8 cellular contexts compared by ENCODE assay signal in the genomic region with DNA sequence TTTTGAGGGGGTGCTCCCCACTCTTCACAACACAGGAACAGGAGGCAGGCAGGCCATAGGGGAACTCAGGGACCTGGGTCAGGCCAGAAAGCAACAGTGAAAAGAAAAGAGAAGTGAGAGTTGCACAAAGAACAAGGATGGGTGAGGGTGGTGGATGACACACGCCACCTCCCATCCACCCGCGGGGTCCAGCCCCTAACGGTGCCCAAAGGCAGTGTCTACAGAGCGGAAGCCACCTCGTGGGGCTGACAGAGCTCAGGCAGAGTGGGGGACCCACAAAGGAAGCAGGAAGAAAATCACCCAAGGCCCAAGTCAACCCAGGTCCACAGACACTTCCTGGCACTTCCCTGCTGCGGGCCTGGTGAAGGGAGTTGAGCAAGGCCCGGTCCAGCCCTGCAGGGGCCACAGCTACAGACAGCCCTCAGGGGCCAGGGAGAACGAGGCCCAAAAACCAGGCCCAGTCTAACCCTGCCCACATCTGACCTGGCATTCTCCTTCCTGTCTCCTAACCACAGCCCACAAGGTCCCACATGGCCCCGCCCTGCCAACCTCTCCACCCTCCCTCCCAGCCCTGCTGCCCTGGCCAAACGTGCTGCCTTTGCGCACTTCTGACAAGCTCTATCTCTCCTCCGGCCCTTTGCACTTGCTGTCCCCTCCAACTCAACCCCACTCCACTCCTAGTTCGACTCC. TPM values are rescaled to one million over a fixed set of nuclear protein-coding genes. Genes with fewer than 3 reads are reported as not detected.
DNase-seq lines count a peak whose midpoint lies in the region; ATAC-seq and TF ChIP-seq lines count a peak whose summit lies in the region.

No MANE protein-coding gene starts in this region.

- H4K20me1 ChIP-seq in mammary epithelial cell (ENCODE audit: insufficient read depth, low read length), result no peaks in the 10 kb centered on the region

- H3K79me1 ChIP-seq in trophoblast cell (ENCODE audit: low read length), result no peaks in the 10 kb centered on the region

- H3K9me3 Mint-ChIP-seq in MCF 10A (ENCODE audit: unreplicated experiment), result no peaks in the 10 kb centered on the region
- peaks cover under 1% of the 10 kb centered on the region for H3K9me3 Mint-ChIP-seq in activated naive CD8-positive, alpha-beta T cell treated with anti-CD3 and anti-CD28 coated beads for 36 hours

- no peaks in the 10 kb centered on the region for H3K9me3 ChIP-seq in mammary epithelial cell (replicated peaks; ENCODE audit: insufficient read depth, low read length)
- H3K9me3 ChIP-seq in trophoblast cell (ENCODE audit: insufficient read depth, low read depth, low read length), result no peaks in the 10 kb centered on the region

- TF ChIP-seq CTCF in MCF 10A (IDR thresholded peaks at IDR 0.05; ENCODE audit: unreplicated experiment), result no peak
- no peak for TF ChIP-seq CTCF in mammary epithelial cell (conservative IDR thresholded peaks at IDR 0.05 in 1 of 2, IDR thresholded peaks at IDR 0.05 in 1 of 2; ENCODE audit: extremely low read depth in 1 of 2, insufficient read depth in 1 of 2, low read depth in 1 of 2, low read length in 2 of 2)

- H3K23ac ChIP-seq in trophoblast cell (ENCODE audit: low read length), result no peak overlapping the region

- no peak overlapping the region for H2BK120ac ChIP-seq in trophoblast cell (ENCODE audit: insufficient read depth, low read length, poor library complexity)

- H3K27me3 ChIP-seq in mammary epithelial cell (ENCODE audit: insufficient read depth, low read length) (peaks cover 2% of the 10 kb centered on the region), trophoblast cell (ENCODE audit: insufficient read depth, low read length) (peaks cover 3% of the 10 kb centered on the region)

- H4K12ac ChIP-seq in trophoblast cell (ENCODE audit: low read depth, low read length), result no peak overlapping the region

- H3K14ac ChIP-seq in trophoblast cell (ENCODE audit: low read length), result no peak overlapping the region

- no peak overlapping the region for H3K9ac ChIP-seq in mammary epithelial cell (ENCODE audit: insufficient read depth, low read length)
- no peak overlapping the region for H3K9ac ChIP-seq in trophoblast cell (ENCODE audit: low read length)

- H3K4ac ChIP-seq in trophoblast cell (ENCODE audit: low read depth, low read length), result no peak overlapping the region

- H4K8ac ChIP-seq in trophoblast cell (ENCODE audit: low read depth, low read length), result no peak overlapping the region

- H3K27ac ChIP-seq in mammary epithelial cell (ENCODE audit: insufficient read depth, low read depth, low read length) (no peak overlapping the region), trophoblast cell (ENCODE audit: low read depth, low read length) (no peak overlapping the region)

- H2BK12ac ChIP-seq in trophoblast cell (ENCODE audit: low read length), result no peak overlapping the region

- H3K4me2 ChIP-seq in mammary epithelial cell (ENCODE audit: insufficient read depth, low read depth, low read length), result no peak overlapping the region
- no peak overlapping the region for H3K4me2 ChIP-seq in trophoblast cell (ENCODE audit: low read length)

- H2AFZ ChIP-seq in mammary epithelial cell (ENCODE audit: low read depth, low read length) (no peak overlapping the region), trophoblast cell (ENCODE audit: insufficient read depth, low read length, poor library complexity) (no peak overlapping the region)

- H3K36me3 ChIP-seq in mammary epithelial cell (ENCODE audit: insufficient read depth, low read length), result no peaks in the 10 kb centered on the region
- no peaks in the 10 kb centered on the region for H3K36me3 ChIP-seq in trophoblast cell (ENCODE audit: control insufficient read depth in 1 of 2, insufficient read depth in 2 of 2, low read length in 2 of 2)

- peak; percentile 81 for ATAC-seq in HG03103 (IDR thresholded peaks at IDR 0.05; ENCODE audit: low read depth, unreplicated experiment)

- no peak overlapping the region for H3K18ac ChIP-seq in trophoblast cell (ENCODE audit: low read length)

- H3K4me3 Mint-ChIP-seq in MCF 10A (ENCODE audit: unreplicated experiment), result no peak overlapping the region
- peak overlapping the region; percentile 93 for H3K4me3 Mint-ChIP-seq in activated naive CD8-positive, alpha-beta T cell treated with anti-CD3 and anti-CD28 coated beads for 36 hours

- 69% methylated on average over 9 of the region's 14 CpGs for WGBS in mammary epithelial cell (ENCODE audit: low coverage, missing lambda C conversion rate)
- no CpG with 5 or more reads among the region's 14 CpGs for WGBS in trophoblast cell (ENCODE audit: extremely low coverage, insufficient coverage, insufficient read length)

- BruUV-seq in MCF 10A (replicated peaks; lab: Mats Ljungman, UMichigan) (no TSS peak), mammary epithelial cell (replicated peaks; lab: Mats Ljungman, UMichigan) (no TSS peak)

- no peak overlapping the region for H2BK5ac ChIP-seq in trophoblast cell (ENCODE audit: low read depth, low read length, poor library complexity)

- no peak overlapping the region for H4K91ac ChIP-seq in trophoblast cell (ENCODE audit: low read depth, low read length)

- DNase-seq in MCF 10A (ENCODE audit: unreplicated experiment), result peak; percentile 47
- no peak for DNase-seq in mammary epithelial cell
- peak; percentile 43 for DNase-seq in T follicular helper cell (ENCODE audit: low read depth)
- DNase-seq in activated naive CD8-positive, alpha-beta T cell treated with anti-CD3 and anti-CD28 coated beads for 36 hours, result peak; percentile 74
- DNase-seq in trophoblast cell, result peak; percentile 29 to 34
- no peak for DNase-seq in middle frontal gyrus (ENCODE audit: extremely low spot score, low spot score)
- no peak for DNase-seq in glomerular visceral epithelial cell (ENCODE audit: extremely low spot score)

- H3K27ac Mint-ChIP-seq in MCF 10A (ENCODE audit: low read depth, unreplicated experiment), result peak overlapping the region; percentile 5
- H3K27ac Mint-ChIP-seq in activated naive CD8-positive, alpha-beta T cell treated with anti-CD3 and anti-CD28 coated beads for 36 hours, result peak overlapping the region; percentile 90

- H3K79me2 ChIP-seq in mammary epithelial cell (ENCODE audit: insufficient read depth, low read length) (no peaks in the 10 kb centered on the region), trophoblast cell (ENCODE audit: control insufficient read depth, insufficient read depth, low read length, poor library complexity) (no peaks in the 10 kb centered on the region)

- peaks cover 17% of the 10 kb centered on the region for H3K4me1 Mint-ChIP-seq in MCF 10A (ENCODE audit: insufficient read depth, unreplicated experiment)
- H3K4me1 Mint-ChIP-seq in activated naive CD8-positive, alpha-beta T cell treated with anti-CD3 and anti-CD28 coated beads for 36 hours, result peaks cover 49% of the 10 kb centered on the region

- H3K4me3 ChIP-seq in mammary epithelial cell (replicated peaks in 1 of 3; ENCODE audit: insufficient read depth in 1 of 3, low read depth in 2 of 3, low read length in 3 of 3), result no peak overlapping the region
- no peak overlapping the region for H3K4me3 ChIP-seq in trophoblast cell (ENCODE audit: low read depth, low read length)

- dilution Hi-C loops in mammary epithelial cell (cut with HindIII; ENCODE audit: low sequenced_read_pairs), result no loop called here

- no peaks in the 10 kb centered on the region for H3K27me3 Mint-ChIP-seq in MCF 10A (ENCODE audit: insufficient read depth, unreplicated experiment)
- H3K27me3 Mint-ChIP-seq in activated naive CD8-positive, alpha-beta T cell treated with anti-CD3 and anti-CD28 coated beads for 36 hours, result no peaks in the 10 kb centered on the region

- H2AK5ac ChIP-seq in trophoblast cell (ENCODE audit: low read length), result no peak overlapping the region

- in situ Hi-C loops in mammary epithelial cell (cut with MboI; ENCODE audit: low sequenced_read_pairs in 2 of 2), result no loop called here

- intact Hi-C loops in MCF 10A (cut with micrococcal nuclease), result no loop called here
- intact Hi-C loops in mammary epithelial cell (cut with micrococcal nuclease), result no loop called here

- CTCF ChIA-PET in MCF 10A (lab: Yijun Ruan, JAX) (no interaction called here), mammary epithelial cell (lab: Charles Lee; ENCODE audit: low non-redundant PET) (interaction anchor here (0.7 kb wide), 1 partner anchor 41 kb away, joined by 3 read pairs; no protein-coding TSS in a partner anchor)

- peaks cover 7% of the 10 kb centered on the region for H3K4me1 ChIP-seq in mammary epithelial cell (ENCODE audit: insufficient read depth, low read length)
- H3K4me1 ChIP-seq in trophoblast cell (ENCODE audit: control insufficient read depth in 1 of 2, insufficient read depth in 2 of 2, low read length in 2 of 2), result peaks cover 0 to 2% of the 10 kb centered on the region in 2 experiments

- H3K36me3 Mint-ChIP-seq in MCF 10A (ENCODE audit: insufficient read depth, unreplicated experiment), result no peaks in the 10 kb centered on the region
- peaks cover 63% of the 10 kb centered on the region for H3K36me3 Mint-ChIP-seq in activated naive CD8-positive, alpha-beta T cell treated with anti-CD3 and anti-CD28 coated beads for 36 hours

- POLR2A ChIA-PET in MCF 10A (lab: Yijun Ruan, JAX), result no interaction called here

RNA-seq across cellular contexts. Expression of gene NUP210, which starts 5.9 kb away (rescaled TPM):
- 6.9 and 8.4 TPM in 2 replicates for total RNA-seq in MCF 10A (2022)
- total RNA-seq in mammary epithelial cell, result under 1 TPM; 0.14 to 0.83 TPM
- 0.10 TPM for polyA plus RNA-seq in mammary epithelial cell
- polyA minus RNA-seq in mammary epithelial cell, result not detected
- 100 to 1,000 TPM; 127 to 131 TPM for total RNA-seq in activated naive CD8-positive, alpha-beta T cell treated with anti-CD3 and anti-CD28 coated beads for 36 hours
- polyA plus RNA-seq in trophoblast cell (2013), result 5.4 and 5.8 TPM in 2 replicates

Comparison
In these comparisons a context has a peak if more than half of its experiments do, and no peak if none do; other contexts are left out.
1. DNase-seq: peak in MCF 10A (single experiment), T follicular helper cell (single experiment), activated naive CD8-positive, alpha-beta T cell treated with anti-CD3 and anti-CD28 coated beads for 36 hours (single experiment) and trophoblast cell (2 of 2); none in mammary epithelial cell (single experiment), middle frontal gyrus (single experiment) and glomerular visceral epithelial cell (single experiment).
2. RNA of gene NUP210, which starts 5.9 kb away (total RNA-seq): 127 to 131 TPM in activated naive CD8-positive, alpha-beta T cell treated with anti-CD3 and anti-CD28 coated beads for 36 hours; 6.9 to 8.4 TPM in MCF 10A and 0.14 to 0.83 TPM in mammary epithelial cell; every median in the first group is over 10 times any median in the second.